ENCODE assay signal across 15 cellular contexts in the genomic region with DNA sequence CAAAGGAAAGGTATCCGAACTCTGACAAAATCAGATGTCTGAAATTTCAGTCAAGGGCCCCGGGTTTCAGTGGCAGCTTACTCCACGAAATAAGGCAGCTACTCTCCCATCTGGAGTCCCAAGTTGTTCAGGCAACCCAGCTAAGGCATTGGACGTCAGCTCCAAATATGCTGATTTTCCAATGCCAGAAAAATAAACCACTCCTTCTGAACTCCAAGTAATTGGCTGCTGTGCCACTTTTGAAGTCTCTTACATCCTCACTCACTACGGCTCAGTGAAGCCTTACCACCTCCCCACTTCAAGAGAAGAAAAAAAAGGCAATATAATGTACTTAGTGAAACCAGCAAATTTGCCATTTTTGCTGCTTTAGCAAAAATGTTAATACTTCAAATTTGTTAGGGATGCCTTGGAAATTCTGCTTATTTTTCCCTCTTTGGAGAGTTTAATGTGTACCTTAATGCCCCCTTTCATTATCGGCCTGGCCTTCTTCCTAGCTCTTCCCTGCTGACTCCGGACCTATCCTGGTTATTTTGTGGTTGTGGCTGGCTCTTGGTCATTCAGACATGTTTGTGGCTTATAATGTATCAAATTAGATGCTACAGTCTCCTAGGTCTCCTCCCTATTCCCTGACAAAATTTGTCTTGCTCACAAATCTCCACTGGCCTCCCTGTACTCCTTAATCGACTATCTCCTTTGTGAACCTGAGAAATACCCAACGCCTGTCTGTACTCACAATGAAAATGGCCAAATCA.
"Had no signal": no experiment of that assay in that cellular context is flagged by ENCODE, and none has a peak within 500 bp of the region (broad histone marks: within the 10 kb centered on the region; RNA-seq: fewer than 3 reads in every experiment).

No MANE protein-coding gene starts in this region.

- H3K27me3 ChIP-seq: tibial nerve had no signal

- DNase-seq: activated B cell treated with CpG ODN at 0.5 μM for 24 hours; activated CD4-positive, alpha-beta T cell treated with anti-CD3 and anti-CD28 coated beads, Interleukin-2, amount 50 U/mL, for 1 hour; activated naive CD4-positive, alpha-beta T cell treated with anti-CD3 and anti-CD28 coated beads, Interleukin-2, amount 10 ng/mL, durations not matched to agents 7 days and 5 days; activated T-cell treated with anti-CD3 and anti-CD28 coated beads for 4 hours; caudate nucleus; effector CD4-positive, alpha-beta T cell; hypothalamus; lower lobe of right lung; natural killer cell; small intestine; T-helper 17 cell had no signal

- H3K27ac ChIP-seq: coronary artery, lower lobe of right lung had no signal

- H3K4me1 ChIP-seq: lower lobe of right lung had no signal

- H3K9me3 ChIP-seq: lower lobe of right lung, tibial nerve had no signal

- ATAC-seq: activated T-helper 17 cell treated with anti-CD3 and anti-CD28 coated beads, Interleukin-2, amount 50 U/mL, for 72 hours; lower lobe of right lung; natural killer cell; stimulated activated effector memory CD8-positive, alpha-beta T cell treated with anti-CD3 and anti-CD28 coated beads, Interleukin-12 subunit alpha, Interleukin-12 subunit beta, amount 100 ng/mL, for 72 hours; T-helper 17 cell had no signal

- H3K36me3 ChIP-seq: lower lobe of right lung, tibial nerve had no signal

- H3K4me3 ChIP-seq: coronary artery, lower lobe of right lung, tibial nerve had no signal
